ENCODE assay signal across 6 cellular contexts in the genomic region with DNA sequence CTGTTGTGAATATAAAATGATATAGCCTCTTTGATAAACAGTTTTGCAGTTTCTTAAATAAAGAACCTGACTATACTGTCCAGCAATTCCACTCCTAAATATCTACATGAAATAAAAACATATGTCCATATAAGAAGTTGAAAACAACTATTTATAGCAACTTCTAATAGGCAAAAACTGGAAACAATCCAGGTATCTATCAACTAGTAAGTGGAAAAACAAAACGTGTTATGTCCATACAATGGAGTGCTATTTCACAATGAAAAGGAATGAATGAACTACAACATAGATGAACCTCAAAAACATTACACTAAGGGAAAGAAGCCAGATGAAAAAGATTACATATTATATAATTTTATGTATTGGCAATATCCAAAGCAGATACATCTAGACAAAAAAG.
"Had no signal": no experiment of that assay in that cellular context is flagged by ENCODE, and none has a peak within 500 bp of the region (broad histone marks: within the 10 kb centered on the region; RNA-seq: fewer than 3 reads in every experiment).

No MANE protein-coding gene starts in this region.

- DNase-seq: H9, HCEC 1CT, HFFc6, IMR-90 had no signal

- H3K4me3 ChIP-seq: GM23338, K562 had no signal
